ENCODE assay signal across 8 cellular contexts in genomic region chr9:121200346-121200745, GRCh38. TPM values are rescaled to one million over a fixed set of nuclear protein-coding genes. Genes with fewer than 3 reads are reported as not detected.
DNase-seq lines count a peak whose midpoint lies in the region; ATAC-seq, FAIRE-seq and TF ChIP-seq lines count a peak whose summit lies in the region.

No MANE protein-coding gene starts in this region.

- POLR2A ChIA-PET in SK-N-SH (lab: Yijun Ruan, JAX): no interaction called here

- DNase-seq in SK-N-SH (no peak), keratinocyte (ENCODE audit: low read depth, low spot score) (no peak), substantia nigra (lab: John Stamatoyannopoulos, UW) (no peak), NCI-H526 treated with DMSO at 0.1 percent for 48 hours (lab: John Stamatoyannopoulos, UW) (no peak), A172 (ENCODE audit: low spot score) (no peak)

- peaks cover 29% of the 10 kb centered on the region for H3K36me3 Mint-ChIP-seq in activated T-helper 17 cell treated with anti-CD3 and anti-CD28 coated beads, Interleukin-2, amount 50 U/mL, for 72 hours (ENCODE audit: low read depth)

- H3K36me3 ChIP-seq in SK-N-SH (replicated peaks in 1 of 2; ENCODE audit: control insufficient read depth in 1 of 2, insufficient read depth in 2 of 2, low read length in 1 of 2) (no peaks in the 10 kb centered on the region), keratinocyte (ENCODE audit: control insufficient read depth in 2 of 2, extremely low read depth in 1 of 2, insufficient read depth in 2 of 2, low read length in 2 of 2) (no peaks in the 10 kb centered on the region)

- peak overlapping the region; percentile 75 for H3K4me3 Mint-ChIP-seq in activated T-helper 17 cell treated with anti-CD3 and anti-CD28 coated beads, Interleukin-2, amount 50 U/mL, for 72 hours

- no peak for FAIRE-seq in keratinocyte (lab: Jason Lieb, UNC)

- no peak for TF ChIP-seq RAD21 in SK-N-SH (IDR thresholded peaks at IDR 0.05; ENCODE audit: low read length)

- peaks cover 33% of the 10 kb centered on the region for H3K4me1 Mint-ChIP-seq in activated T-helper 17 cell treated with anti-CD3 and anti-CD28 coated beads, Interleukin-2, amount 50 U/mL, for 72 hours

- H3K9me2 ChIP-seq in SK-N-SH: no peaks in the 10 kb centered on the region

- H4K20me1 ChIP-seq in SK-N-SH (ENCODE audit: insufficient read depth) (peaks cover 56% of the 10 kb centered on the region), keratinocyte (ENCODE audit: control insufficient read depth, extremely low read depth, insufficient read depth, low read length) (peaks cover 14% of the 10 kb centered on the region)

- dilution Hi-C loops in keratinocyte (cut with MboI; ENCODE audit: extremely low pct_ligation_motif_present, low sequenced_read_pairs): no loop called here

- whole genome bisulfite sequencing in SK-N-SH (ENCODE audit: low lambda C conversion rate): 18% methylated on average over 4 of the region's 4 CpGs

- no peak for TF ChIP-seq EP300 in SK-N-SH (IDR thresholded peaks at IDR 0.05; ENCODE audit: borderline replicate concordance in 1 of 2, low read depth in 1 of 2, low read length in 1 of 2)

- H3K4me2 ChIP-seq in SK-N-SH (peak overlapping the region; percentile 87), keratinocyte (ENCODE audit: control insufficient read depth, extremely low read depth, insufficient read depth, low read depth, low read length) (peak overlapping the region; percentile 99)

- H3K79me2 ChIP-seq in SK-N-SH (ENCODE audit: insufficient read depth) (peaks cover 63% of the 10 kb centered on the region), keratinocyte (ENCODE audit: control insufficient read depth, insufficient read depth, low read length) (peaks cover 69% of the 10 kb centered on the region)

- H3F3A ChIP-seq in SK-N-SH (replicated peaks; ENCODE audit: insufficient read depth): no peaks in the 10 kb centered on the region

- H3K9me3 ChIP-seq in SK-N-SH (no peaks in the 10 kb centered on the region), keratinocyte (ENCODE audit: control insufficient read depth, low read depth, low read length) (no peaks in the 10 kb centered on the region)

- no peak for ATAC-seq in SK-N-SH treated with all-trans-retinoic acid at 6 μM for 48 hours
- no peak for ATAC-seq in activated T-helper 17 cell treated with anti-CD3 and anti-CD28 coated beads, Interleukin-2, amount 50 U/mL, for 72 hours (replicated peaks)
- no peak for ATAC-seq in GM21723 (IDR thresholded peaks at IDR 0.05; ENCODE audit: unreplicated experiment)

- H3K27me3 ChIP-seq in SK-N-SH (ENCODE audit: insufficient read depth) (no peaks in the 10 kb centered on the region), keratinocyte (ENCODE audit: control insufficient read depth, extremely low read depth, insufficient read depth, low read length) (no peaks in the 10 kb centered on the region)

- H3K4me3 ChIP-seq in SK-N-SH (ENCODE audit: low read depth in 2 of 2, low read length in 1 of 2) (peak overlapping the region; percentile 89 to 96), keratinocyte (ENCODE audit: control insufficient read depth in 2 of 3, extremely low read depth in 1 of 3, insufficient read depth in 2 of 3, low read depth in 1 of 3, low read length in 3 of 3) (peak overlapping the region; percentile 91 to 97 (median 94))

- H3K9ac ChIP-seq in SK-N-SH (peak overlapping the region; percentile 86), keratinocyte (ENCODE audit: control insufficient read depth, extremely low read depth, insufficient read depth, low read length) (peak overlapping the region; percentile 87)

- CTCF ChIA-PET in SK-N-SH (lab: Yijun Ruan, JAX): interaction anchor here (0.7 to 4.8 kb wide), 4 partner anchors 9 to 444 kb away, joined by 3 to 25 read pairs (median 3); no protein-coding TSS in a partner anchor

- H3K9me3 Mint-ChIP-seq in activated T-helper 17 cell treated with anti-CD3 and anti-CD28 coated beads, Interleukin-2, amount 50 U/mL, for 72 hours: no peaks in the 10 kb centered on the region

- H3K4me1 ChIP-seq in SK-N-SH (ENCODE audit: control insufficient read depth in 1 of 2, insufficient read depth in 2 of 2, low read depth in 1 of 2, low read length in 1 of 2) (peaks cover 13 to 39% of the 10 kb centered on the region in 2 experiments; a peak in 3 of 4 replicates), keratinocyte (ENCODE audit: control insufficient read depth, extremely low read depth, insufficient read depth, low read length) (peaks cover 36% of the 10 kb centered on the region)

- H2AFZ ChIP-seq in SK-N-SH (ENCODE audit: low read depth) (no peak overlapping the region), keratinocyte (ENCODE audit: control insufficient read depth, low read length) (no peak overlapping the region)

- no peaks in the 10 kb centered on the region for H3K27me3 Mint-ChIP-seq in activated T-helper 17 cell treated with anti-CD3 and anti-CD28 coated beads, Interleukin-2, amount 50 U/mL, for 72 hours

- peak overlapping the region; percentile 50 for H3K27ac Mint-ChIP-seq in activated T-helper 17 cell treated with anti-CD3 and anti-CD28 coated beads, Interleukin-2, amount 50 U/mL, for 72 hours

- no peak for TF ChIP-seq CTCF in SK-N-SH (IDR thresholded peaks at IDR 0.05)
- TF ChIP-seq CTCF in keratinocyte (optimal IDR thresholded peaks at IDR 0.05 in 1 of 3, IDR thresholded peaks at IDR 0.05 in 1 of 3, conservative IDR thresholded peaks at IDR 0.05 in 1 of 3; ENCODE audit: extremely low read depth in 1 of 3, insufficient read depth in 2 of 3, low read length in 3 of 3): no peak

- no peak overlapping the region for H3K27ac ChIP-seq in SK-N-SH (ENCODE audit: low read depth in 2 of 2, low read length in 1 of 2)
- H3K27ac ChIP-seq in keratinocyte (ENCODE audit: control insufficient read depth, insufficient read depth, low read length): peak overlapping the region; percentile 79
- H3K27ac ChIP-seq in substantia nigra (ENCODE audit: low read depth, low read length, poor library complexity, severe bottlenecking): peak overlapping the region; percentile 89

- no peaks in the 10 kb centered on the region for H3K9me1 ChIP-seq in keratinocyte (ENCODE audit: control insufficient read depth, extremely low read depth, insufficient read depth, low read length)

TF ChIP-seq in SK-N-SH, 30 proteins besides CTCF, POLR2A, EP300 and RAD21 (continues in another document):
- TF ChIP-seq GATA2 (CRISPR knock-in tag; IDR thresholded peaks at IDR 0.05): no peak
- TF ChIP-seq TAF1 (IDR thresholded peaks at IDR 0.05; ENCODE audit: borderline replicate concordance, low read depth, low read length): no peak
- no peak for TF ChIP-seq NFIC (IDR thresholded peaks at IDR 0.05; ENCODE audit: borderline replicate concordance)
- no peak for TF ChIP-seq YY1 (IDR thresholded peaks at IDR 0.05; ENCODE audit: low read depth)
- TF ChIP-seq NRF1 (IDR thresholded peaks at IDR 0.05; ENCODE audit: low read depth, low read length): no peak
- TF ChIP-seq MXI1 (IDR thresholded peaks at IDR 0.05; ENCODE audit: low read depth, low read length): no peak
- no peak for TF ChIP-seq MEF2A (IDR thresholded peaks at IDR 0.05; ENCODE audit: borderline replicate concordance, low read depth)
- TF ChIP-seq FOXJ3 (CRISPR knock-in tag; IDR thresholded peaks at IDR 0.05): no peak
- TF ChIP-seq POLR2AphosphoS5 (IDR thresholded peaks at IDR 0.05; ENCODE audit: low read depth, low read length): no peak

TF ChIP-seq in SK-N-SH treated with all-trans-retinoic acid at 6 μM for 48 hours, 23 proteins besides CTCF, POLR2A, EP300 and RAD21 (continues in another document):
- TF ChIP-seq ZNF70 (CRISPR knock-in tag; IDR thresholded peaks at IDR 0.05): no peak
- TF ChIP-seq CSDC2 (CRISPR knock-in tag; IDR thresholded peaks at IDR 0.05): no peak
- TF ChIP-seq TSHZ2 (CRISPR knock-in tag; IDR thresholded peaks at IDR 0.05): no peak
- TF ChIP-seq PPARA (CRISPR knock-in tag; IDR thresholded peaks at IDR 0.05; ENCODE audit: borderline replicate concordance): no peak

RNA-seq across cellular contexts. Expression of gene RAB14, which starts 1.3 kb away (rescaled TPM):
- 12.9 and 17.4 TPM in 2 replicates for polyA plus RNA-seq in SK-N-SH (2012; rRNA removed)
- polyA plus RNA-seq in SK-N-SH (2012; cell fraction: cytosol; rRNA removed): 28.6 and 33.1 TPM in 2 replicates
- 8.8 and 19.2 TPM in 2 replicates for polyA plus RNA-seq in SK-N-SH (2012; cell fraction: nucleus; rRNA removed)
- total RNA-seq in activated T-helper 17 cell treated with anti-CD3 and anti-CD28 coated beads, Interleukin-2, amount 50 U/mL, for 72 hours: 10 to 100 TPM; 45.4 to 66.4 TPM
- polyA plus RNA-seq in keratinocyte: 21.5 to 42.8 TPM (median 41.2 TPM) in 3 replicates
- 77.9 TPM for polyA plus RNA-seq in keratinocyte (2011; ENCODE audit: low read depth)
- 29.5 and 51.8 TPM in 2 replicates for polyA plus RNA-seq in keratinocyte (2011; cell fraction: cytosol; rRNA removed)
- polyA plus RNA-seq in keratinocyte (2011; cell fraction: nucleus; rRNA removed): 38.9 and 55.7 TPM in 2 replicates
- polyA plus RNA-seq in keratinocyte (2012; ENCODE audit: low replicate concordance): 43.9 and 49.5 TPM in 2 replicates
- 8.9 to 25.5 TPM (median 12.7 TPM) in 3 replicates for polyA minus RNA-seq in keratinocyte
- polyA minus RNA-seq in keratinocyte (2011; cell fraction: cytosol; rRNA and poly(A)+ RNA removed): 18.2 TPM
- polyA minus RNA-seq in keratinocyte (2011; cell fraction: nucleus; rRNA and poly(A)+ RNA removed): 13.7 and 27.1 TPM in 2 replicates
- 39.4 and 39.5 TPM in 2 replicates for total RNA-seq in A172 (2014; rRNA removed; shearing (Covaris generic))

Comparison
In these comparisons a context has a peak if more than half of its experiments do, and no peak if none do; other contexts are left out.
1. H3K27ac ChIP-seq: peak in keratinocyte (single experiment) and substantia nigra (single experiment); none in SK-N-SH (0 of 2).